12 cellular contexts compared by ENCODE assay signal in genomic region chr18:39380186-39380714, GRCh38.
"Had no signal": no experiment of that assay in that cellular context is flagged by ENCODE, and none has a peak within 500 bp of the region (broad histone marks: within the 10 kb centered on the region; RNA-seq: fewer than 3 reads in every experiment).

No MANE protein-coding gene starts in this region.

- H3K9me3 Mint-ChIP-seq: activated T-helper 2 cell treated with anti-CD3 and anti-CD28 coated beads, Interferon-gamma antibody, Interleukin-2, Interleukin-4, amounts not matched to agents 10 μg/mL and 5 μg/mL and 100 μg/mL, durations not matched to agents 14 hours and 24 hours and 36 hours; dendritic cell treated with granulocyte-macrophage colony-stimulating factor and Interleukin-4, amounts not matched to agents 40 ng/mL and 50 ng/mL, for 4 days had no signal

- H3K4me1 ChIP-seq: adrenal gland, body of pancreas, esophagus squamous epithelium had no signal

- H3K36me3 ChIP-seq: adrenal gland, esophagus squamous epithelium, neutrophil had no signal

- H3K4me3 Mint-ChIP-seq: dendritic cell treated with granulocyte-macrophage colony-stimulating factor and Interleukin-4, amounts not matched to agents 40 ng/mL and 50 ng/mL, for 4 days had no signal

- H3K27me3 ChIP-seq: adrenal gland, body of pancreas, esophagus squamous epithelium, neutrophil had no signal

- H3K27ac ChIP-seq: adrenal gland, body of pancreas, esophagus squamous epithelium, neutrophil had no signal

- DNase-seq: activated naive CD4-positive, alpha-beta T cell treated with anti-CD3 and anti-CD28 coated beads, Interleukin-2, amount 50 U/mL, for 16 hours; adrenal gland; body of pancreas; esophagus squamous epithelium; foreskin fibroblast; left ventricle myocardium superior; stimulated activated CD4-positive, alpha-beta T cell treated with anti-CD3 and anti-CD28 coated beads, Interleukin-4, amount 100 ng/mL, for 4 hours; T-helper 2 cell had no signal

- H3K27ac Mint-ChIP-seq: activated T-helper 2 cell treated with anti-CD3 and anti-CD28 coated beads, Interferon-gamma antibody, Interleukin-2, Interleukin-4, amounts not matched to agents 10 μg/mL and 5 μg/mL and 100 μg/mL, durations not matched to agents 14 hours and 24 hours and 36 hours; dendritic cell treated with granulocyte-macrophage colony-stimulating factor and Interleukin-4, amounts not matched to agents 40 ng/mL and 50 ng/mL, for 4 days had no signal

- H3K4me3 ChIP-seq: adrenal gland, body of pancreas, esophagus squamous epithelium had no signal

- H3K9me3 ChIP-seq: adrenal gland, body of pancreas, esophagus squamous epithelium, neutrophil had no signal

- ATAC-seq: activated CD4-positive, CD25-positive, alpha-beta regulatory T cell treated with anti-CD3 and anti-CD28 coated beads, Interleukin-2, amount 50 U/mL, for 24 hours; body of pancreas; left ventricle myocardium superior had no signal

- H3K27me3 Mint-ChIP-seq: dendritic cell treated with granulocyte-macrophage colony-stimulating factor and Interleukin-4, amounts not matched to agents 40 ng/mL and 50 ng/mL, for 4 days had no signal
